ENCODE assay signal across 8 cellular contexts in the genomic region with DNA sequence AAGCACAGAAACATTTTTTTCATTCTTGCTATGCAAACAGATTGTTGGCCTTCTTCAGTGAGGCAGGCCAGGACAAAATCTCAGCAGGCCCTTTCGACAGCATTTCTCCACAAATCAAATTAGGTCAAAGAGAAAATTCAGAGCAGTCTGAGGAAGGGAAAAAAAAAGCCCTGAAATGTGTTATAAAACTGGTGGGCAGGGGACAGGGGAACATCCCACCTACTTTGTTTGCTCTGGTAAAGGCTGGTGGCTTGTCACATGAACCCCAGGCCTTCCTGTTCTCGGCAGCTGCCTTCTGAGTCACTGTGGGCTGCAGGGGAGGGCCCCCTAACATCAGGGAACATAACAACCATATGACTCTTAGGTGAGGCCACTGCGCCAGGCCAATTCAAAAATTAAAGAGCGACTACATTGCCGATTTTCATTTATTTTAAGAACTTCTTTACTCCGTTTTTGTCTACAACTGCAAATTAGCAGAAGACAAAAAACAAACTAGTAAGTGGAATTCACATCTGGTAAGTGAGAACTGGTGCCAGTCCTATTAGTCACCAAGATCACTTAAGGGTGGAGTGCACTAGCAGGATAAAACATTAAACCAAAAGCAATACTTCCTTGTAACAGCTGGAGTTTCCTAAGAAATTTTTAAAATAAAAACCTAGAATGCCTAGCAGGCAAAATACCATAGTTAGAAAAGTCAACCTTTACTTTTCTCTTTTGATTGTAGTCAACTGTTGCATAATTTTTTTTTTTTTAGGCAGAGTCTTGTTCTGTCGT. TPM values are rescaled to one million over a fixed set of nuclear protein-coding genes. Genes with fewer than 3 reads are reported as not detected.
DNase-seq lines count a peak whose midpoint lies in the region; ATAC-seq and TF ChIP-seq lines count a peak whose summit lies in the region.

No MANE protein-coding gene starts in this region.

- H3K36me3 Mint-ChIP-seq in osteocyte (ENCODE audit: unreplicated experiment), result no peaks in the 10 kb centered on the region

- TF ChIP-seq CTCF in osteocyte (IDR thresholded peaks at IDR 0.05), result no peak

- peaks cover 29% of the 10 kb centered on the region for H3K4me1 Mint-ChIP-seq in osteocyte (ENCODE audit: unreplicated experiment)

- no peaks in the 10 kb centered on the region for H3K9me3 Mint-ChIP-seq in osteocyte (ENCODE audit: unreplicated experiment)

- H3K27ac ChIP-seq in temporal lobe (ENCODE audit: low read depth, low read length), result peak overlapping the region; percentile 54

- no peaks in the 10 kb centered on the region for H3K27me3 Mint-ChIP-seq in osteocyte (ENCODE audit: unreplicated experiment)

- H3K4me3 Mint-ChIP-seq in osteocyte (ENCODE audit: unreplicated experiment), result peak overlapping the region; percentile 38

- ATAC-seq in GM18861 (IDR thresholded peaks at IDR 0.05; ENCODE audit: unreplicated experiment), result peak; percentile 99
- peak; percentile 100 for ATAC-seq in HG02981 (IDR thresholded peaks at IDR 0.05; ENCODE audit: unreplicated experiment)

- peak overlapping the region; percentile 99 for H3K27ac Mint-ChIP-seq in osteocyte (ENCODE audit: unreplicated experiment)

- DNase-seq in RKO (ENCODE audit: low spot score), result peak; percentile 86
- DNase-seq in activated T-helper 9 cell treated with anti-CD3 and anti-CD28 coated beads, Interleukin-2, amount 50 U/mL, for 16 hours (ENCODE audit: low read depth), result peak; percentile 67
- DNase-seq in fibroblast of the conjunctiva (ENCODE audit: low read depth), result peak; percentile 91
- DNase-seq in osteocyte (ENCODE audit: extremely low spot score, unreplicated experiment), result peak; percentile 86
- no peak for DNase-seq in germinal center (ENCODE audit: low spot score)

RNA-seq across cellular contexts. Expression of gene DENND4C, which starts 46.2 kb away (rescaled TPM):
- total RNA-seq in osteocyte (41.3 and 45.9 TPM in 2 replicates), temporal lobe (76.7 TPM)

RNA-seq across cellular contexts. Expression of gene PLIN2, which starts 57.0 kb away (rescaled TPM):
- 47.0 and 48.5 TPM in 2 replicates for total RNA-seq in osteocyte
- 16.2 TPM for total RNA-seq in temporal lobe
